ENCODE assay signal across 12 cellular contexts in the genomic region with DNA sequence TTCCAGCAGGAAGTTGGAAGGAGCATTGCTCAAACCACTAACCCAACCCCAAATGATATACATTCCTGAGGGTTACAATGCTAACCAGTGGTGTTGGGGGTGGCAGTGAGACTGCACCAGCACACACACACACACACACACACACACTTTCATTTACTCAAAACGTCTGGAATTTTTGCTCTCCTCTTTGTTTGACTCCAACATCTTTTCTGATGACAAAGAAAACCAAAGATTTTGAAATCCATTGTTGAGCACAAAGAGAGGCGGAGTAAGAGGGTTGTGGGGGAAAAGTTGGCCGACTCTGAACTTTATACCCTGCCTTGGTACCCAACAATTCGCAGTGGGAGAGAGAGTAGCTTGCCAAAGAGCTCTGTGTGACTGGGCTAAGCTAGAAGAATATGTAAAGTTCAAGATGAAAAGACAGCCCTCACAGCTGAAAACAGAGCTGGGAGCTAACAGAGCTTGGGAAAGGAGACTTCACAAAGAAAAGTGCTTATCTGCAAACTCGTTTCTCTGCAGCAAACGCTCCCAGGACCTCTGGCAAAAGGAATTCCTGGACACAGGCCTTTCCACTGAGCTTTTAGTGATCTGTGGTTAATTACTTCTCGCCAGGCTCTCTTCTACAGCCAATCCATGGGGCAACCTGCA.
DNase-seq lines count a peak whose midpoint lies in the region; TF ChIP-seq lines count a peak whose summit lies in the region.
"Had no signal": no experiment of that assay in that cellular context is flagged by ENCODE, and none has a peak within 500 bp of the region (broad histone marks: within the 10 kb centered on the region; RNA-seq: fewer than 3 reads in every experiment).

No MANE protein-coding gene starts in this region.

- H3K9me3 Mint-ChIP-seq in HFFc6 (no peaks in the 10 kb centered on the region; the same call in 1 of the 2 replicates), brain (peaks cover 8 to 22% (median 15%) of the 10 kb centered on the region in 5 experiments)

- intact Hi-C loops in sigmoid colon (cut with DNase I): no loop called here

- no peak for TF ChIP-seq CTCF in HFFc6 (IDR thresholded peaks at IDR 0.05)
- no peak for TF ChIP-seq CTCF in brain (conservative IDR thresholded peaks at IDR 0.05)
- no peak for TF ChIP-seq CTCF in sigmoid colon (IDR thresholded peaks at IDR 0.05)

- H3K4me1 Mint-ChIP-seq in HFFc6 (ENCODE audit: low read depth): peaks cover 56% of the 10 kb centered on the region
- H3K4me1 Mint-ChIP-seq in brain: peaks cover 50% of the 10 kb centered on the region
- H3K4me1 Mint-ChIP-seq: memory B cell had no signal

- no peaks in the 10 kb centered on the region for H3K27me3 ChIP-seq in sigmoid colon

- DNase-seq in HFFc6 (peak; percentile 92), iPS-NIHi7 (ENCODE audit: extremely low spot score) (peak; percentile 31), smooth muscle cell of the brain vasculature (ENCODE audit: low read depth, low spot score) (peak; percentile 51), sigmoid colon (no peak), NCI-H1048 (lab: John Stamatoyannopoulos, UW) (no peak), NCI-H1694 (lab: John Stamatoyannopoulos, UW) (no peak)
- no peak for DNase-seq in stimulated activated CD4-positive, alpha-beta T cell treated with anti-CD3 and anti-CD28 coated beads, Interleukin-2, amount 100 ng/mL, for 48 hours
- DNase-seq: activated CD4-positive, CD25-positive, alpha-beta regulatory T cell treated with anti-CD3 and anti-CD28 coated beads, Interleukin-2, amount 50 U/mL, for 72 hours; DMS79; NCI-H1436 had no signal

- peak overlapping the region; percentile 82 for H3K4me3 Mint-ChIP-seq in HFFc6
- H3K4me3 Mint-ChIP-seq in brain: peak overlapping the region in 3 of 5 experiments; percentile 32 to 33 (median 33)
- H3K4me3 Mint-ChIP-seq: memory B cell had no signal

- TF ChIP-seq POLR2A in sigmoid colon (IDR thresholded peaks at IDR 0.05): no peak

- peak overlapping the region; percentile 97 for H3K27ac Mint-ChIP-seq in HFFc6
- peak overlapping the region in 3 of 5 experiments; percentile 70 to 82 (median 78) for H3K27ac Mint-ChIP-seq in brain
- H3K27ac Mint-ChIP-seq: memory B cell had no signal

- H3K27me3 Mint-ChIP-seq in HFFc6 (ENCODE audit: insufficient read depth): no peaks in the 10 kb centered on the region
- H3K27me3 Mint-ChIP-seq in brain: peaks cover 10% of the 10 kb centered on the region
- H3K27me3 Mint-ChIP-seq: memory B cell had no signal

- H3K4me3 ChIP-seq in sigmoid colon: no peak overlapping the region

- WGBS in sigmoid colon, 2 donors: 40 to 44% methylated on average over 7 of the region's 7 CpGs

- H3K36me3 Mint-ChIP-seq in HFFc6 (ENCODE audit: low read depth) (0 out of 2 replicates have a peak, but pooled peaks cover 5% of the 10 kb centered on the region), brain (peaks cover 4% of the 10 kb centered on the region)
- H3K36me3 Mint-ChIP-seq: memory B cell had no signal

- H3K4me1 ChIP-seq in sigmoid colon: peaks cover 0 to 15% (median 6%) of the 10 kb centered on the region in 4 donors

- TF ChIP-seq EP300 in sigmoid colon (IDR thresholded peaks at IDR 0.05): no peak

- no peak overlapping the region for H3K27ac ChIP-seq in sigmoid colon

- no peaks in the 10 kb centered on the region for H3K36me3 ChIP-seq in sigmoid colon

- H3K9me3 ChIP-seq in sigmoid colon: peaks cover 0 to 2% (median 0%) of the 10 kb centered on the region in 4 donors

Comparison
In these comparisons a context has a peak if more than half of its experiments do, and no peak if none do; other contexts are left out.
1. DNase-seq: peak in HFFc6 (single experiment), iPS-NIHi7 (single experiment) and smooth muscle cell of the brain vasculature (single experiment); none in sigmoid colon (single experiment), NCI-H1048 (single experiment), NCI-H1694 (single experiment) and stimulated activated CD4-positive, alpha-beta T cell treated with anti-CD3 and anti-CD28 coated beads, Interleukin-2, amount 100 ng/mL, for 48 hours (0 of 2).